Comparison of ENCODE assay signal across 19 cellular contexts in the genomic region with DNA sequence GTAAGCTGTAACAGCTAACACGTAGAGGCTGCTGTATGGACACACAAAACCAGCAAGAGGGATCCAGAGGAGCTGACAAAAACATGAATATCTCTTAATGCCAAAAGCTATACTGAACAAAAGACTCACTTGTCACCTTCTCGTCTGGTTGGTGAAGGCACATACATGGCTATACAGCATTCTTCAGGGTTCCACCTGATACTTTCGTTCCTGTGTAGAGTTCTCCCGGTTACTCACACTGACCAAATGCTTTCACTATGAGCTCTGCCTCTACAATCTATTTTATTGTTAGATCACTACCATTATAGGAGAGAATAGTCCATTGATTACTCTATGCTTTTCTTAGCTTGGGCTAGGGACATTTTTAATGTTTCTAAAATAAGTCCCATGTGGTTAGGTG.
DNase-seq lines count a peak whose midpoint lies in the region; ATAC-seq, FAIRE-seq and TF ChIP-seq lines count a peak whose summit lies in the region.
"Had no signal": no experiment of that assay in that cellular context is flagged by ENCODE, and none has a peak within 500 bp of the region (broad histone marks: within the 10 kb centered on the region; RNA-seq: fewer than 3 reads in every experiment).

No MANE protein-coding gene starts in this region.

- no peaks in the 10 kb centered on the region for H3K27me3 ChIP-seq in GM12878 (replicated peaks in 1 of 2; ENCODE audit: control insufficient read depth in 2 of 2, insufficient read depth in 2 of 2, low read length in 1 of 2)

- TF ChIP-seq CTCF in GM12878 (IDR thresholded peaks at IDR 0.05 in 2 of 3, conservative IDR thresholded peaks at IDR 0.05 in 1 of 3; ENCODE audit: control insufficient read depth in 2 of 3, extremely low read depth in 1 of 3, insufficient read depth in 1 of 3, low read depth in 3 of 3, low read length in 3 of 3): no peak

- in situ Hi-C loops in GM12878 (cut with MboI): no loop called here

- no peak for TF ChIP-seq RAD21 in GM12878 (IDR thresholded peaks at IDR 0.05; ENCODE audit: insufficient read depth, low read depth, low read length)

- RAD21 ChIA-PET in GM12878 (lab: Charles Lee; ENCODE audit: unreplicated experiment): no interaction called here

- no peak overlapping the region for H3K27ac ChIP-seq in GM12878 (ENCODE audit: control insufficient read depth, insufficient read depth)

- CTCF ChIA-PET in GM12878 (lab: Yijun Ruan, JAX): interaction anchor here (1.0 kb wide), 1 partner anchor 217 kb away, joined by 3 read pairs; no protein-coding TSS in a partner anchor

- POLR2A ChIA-PET in GM12878 (lab: Charles Lee): interaction anchor here (0.6 kb wide), 1 partner anchor 278 kb away, joined by 3 read pairs; no protein-coding TSS in a partner anchor

- WGBS in GM12878 (ENCODE audit: insufficient coverage, insufficient replicate concordance, low lambda C conversion rate, missing lambda C conversion rate): 58% methylated on average over 4 of the region's 4 CpGs

- no peaks in the 10 kb centered on the region for H3K9me3 ChIP-seq in GM12878 (replicated peaks; ENCODE audit: control insufficient read depth, insufficient read depth, low read length)
- H3K9me3 ChIP-seq: HAP-1 had no signal

- no peaks in the 10 kb centered on the region for H3K36me3 ChIP-seq in GM12878 (ENCODE audit: control insufficient read depth in 2 of 2, insufficient read depth in 2 of 2, low read length in 1 of 2)
- H3K36me3 ChIP-seq: HAP-1 had no signal

- no peaks in the 10 kb centered on the region for H3K4me1 ChIP-seq in GM12878 (ENCODE audit: control insufficient read depth, insufficient read depth, low read length)
- H3K4me1 ChIP-seq: HAP-1 had no signal

- no peaks in the 10 kb centered on the region for H3K79me2 ChIP-seq in GM12878 (ENCODE audit: control insufficient read depth, insufficient read depth, low read length)

- SMC1A ChIA-PET in GM12878 (lab: Charles Lee; ENCODE audit: uncharacterized antibody, unreplicated experiment): interaction anchor here (1.3 kb wide), 1 partner anchor 34 kb away, joined by 3 read pairs; no protein-coding TSS in a partner anchor

- TF ChIP-seq POLR2A in GM12878 (IDR thresholded peaks at IDR 0.05; ENCODE audit: low read depth, low read length): no peak

- FAIRE-seq in GM12878 (lab: Jason Lieb, UNC): no peak

- H3K9ac ChIP-seq in GM12878 (ENCODE audit: control insufficient read depth, insufficient read depth, low read length): no peak overlapping the region

- DNase-seq in GM12878 (ENCODE audit: low read depth, low spot score): no peak
- DNase-seq in A172 (ENCODE audit: low spot score): no peak
- no peak for DNase-seq in retina
- no peak for DNase-seq in NCI-H1694 (lab: John Stamatoyannopoulos, UW)
- DNase-seq: 8988T; C1 segment of cervical spinal cord; Calu3; CD4-positive, alpha-beta memory T cell; COR-L47; DMS53; DMS79 treated with DMSO at 0.1 percent for 48 hours; GF-D8; HFFc6 had no signal

- no peak for TF ChIP-seq EP300 in GM12878 (IDR thresholded peaks at IDR 0.05; ENCODE audit: borderline replicate concordance in 1 of 2, control insufficient read depth in 1 of 2, low read depth in 2 of 2, low read length in 2 of 2)

- ATAC-seq in GM18867 (IDR thresholded peaks at IDR 0.05; ENCODE audit: unreplicated experiment) (peak; percentile 62), GM21390 (IDR thresholded peaks at IDR 0.05; ENCODE audit: unreplicated experiment) (peak; percentile 47), HG03432 (IDR thresholded peaks at IDR 0.05; ENCODE audit: unreplicated experiment) (peak; percentile 72), GM12878 (peak; percentile 38; the same call in 2 of the 3 replicates), HG03025 (IDR thresholded peaks at IDR 0.05; ENCODE audit: low FRiP score, unreplicated experiment) (no peak)
- ATAC-seq: GM23338 had no signal

- no peaks in the 10 kb centered on the region for H4K20me1 ChIP-seq in GM12878 (ENCODE audit: control insufficient read depth, insufficient read depth)

- intact Hi-C loops in GM12878 (cut with micrococcal nuclease; ENCODE audit: unreplicated experiment): no loop called here

- no TSS peak for BruUV-seq in GM12878 (replicated peaks; lab: Mats Ljungman, UMichigan)

- no peak overlapping the region for H3K4me3 ChIP-seq in GM12878
- H3K4me3 ChIP-seq: GM23338, HAP-1 had no signal

- H3K4me2 ChIP-seq in GM12878 (ENCODE audit: control insufficient read depth, insufficient read depth): no peak overlapping the region
- H3K4me2 ChIP-seq: GM23338 had no signal

- no peak overlapping the region for H2AFZ ChIP-seq in GM12878 (ENCODE audit: control insufficient read depth, low read depth, low read length)
- H2AFZ ChIP-seq: GM23338 had no signal

TF ChIP-seq in GM12878, 131 proteins besides CTCF, POLR2A, EP300 and RAD21:
- TF ChIP-seq FOS (IDR thresholded peaks at IDR 0.05; ENCODE audit: borderline replicate concordance, extremely low read depth, insufficient read length) (no peak), WRNIP1 (IDR thresholded peaks at IDR 0.05; ENCODE audit: borderline replicate concordance, low read depth, low read length) (no peak), LARP7 (IDR thresholded peaks at IDR 0.05) (no peak), RAD51 (IDR thresholded peaks at IDR 0.05) (no peak), NR2C1 (IDR thresholded peaks at IDR 0.05) (no peak), POLR2AphosphoS2 (IDR thresholded peaks at IDR 0.05; ENCODE audit: low read depth, low read length) (no peak), POLR2AphosphoS5 (IDR thresholded peaks at IDR 0.05; ENCODE audit: low read length) (no peak), EED (IDR thresholded peaks at IDR 0.05; ENCODE audit: low read depth) (no peak), BRCA1 (IDR thresholded peaks at IDR 0.05; ENCODE audit: low read depth, low read length) (no peak)
